9 cellular contexts compared by ENCODE assay signal in genomic region chr5:127290019-127290945, GRCh38. TPM values are rescaled to one million over a fixed set of nuclear protein-coding genes. Genes with fewer than 3 reads are reported as not detected.
DNase-seq lines count a peak whose midpoint lies in the region; ATAC-seq and TF ChIP-seq lines count a peak whose summit lies in the region.
"Had no signal": no experiment of that assay in that cellular context is flagged by ENCODE, and none has a peak within 500 bp of the region (broad histone marks: within the 10 kb centered on the region; RNA-seq: fewer than 3 reads in every experiment).

MEGF10 (plus strand) TSS chr5:127290796; CDS start chr5:127331309, 40,513 bp downstream.

- H3K36me3 ChIP-seq in MM.1S (replicated peaks; ENCODE audit: insufficient read depth, low read length) (no peaks in the 10 kb centered on the region), skeletal muscle tissue (ENCODE audit: control insufficient read depth in 3 of 3, insufficient read depth in 3 of 3, low read length in 3 of 3) (no peaks in the 10 kb centered on the region)

- H3K27ac ChIP-seq in MM.1S (ENCODE audit: low read length) (no peak within 1 kb of the TSS), skeletal muscle tissue (ENCODE audit: low read depth, low read length) (peak within 1 kb of the TSS; percentile 31)

- peak; percentile 77 for TF ChIP-seq CTCF in MM.1S (IDR thresholded peaks at IDR 0.05; ENCODE audit: low read length)

- no peaks in the 10 kb centered on the region for H3K9me2 ChIP-seq in MM.1S (replicated peaks; ENCODE audit: insufficient read depth, low read length)

- ATAC-seq in GM21723 (IDR thresholded peaks at IDR 0.05; ENCODE audit: unreplicated experiment), result no peak

- CTCF ChIA-PET in activated naive CD4-positive, alpha-beta T cell treated with anti-CD3 and anti-CD28 coated beads for 36 hours (lab: Charles Lee), result interaction anchor here (0.7 to 2.4 kb wide), 3 partner anchors 10 to 203 kb away, joined by 3 to 8 read pairs (median 3); no protein-coding TSS in a partner anchor

- peak within 1 kb of the TSS; percentile 19 for H3K4me3 Mint-ChIP-seq in activated naive CD4-positive, alpha-beta T cell treated with anti-CD3 and anti-CD28 coated beads for 36 hours
- H3K4me3 Mint-ChIP-seq: immature natural killer cell had no signal

- H3K4me1 Mint-ChIP-seq in activated naive CD4-positive, alpha-beta T cell treated with anti-CD3 and anti-CD28 coated beads for 36 hours (ENCODE audit: low read depth), result peaks cover 13% of the 10 kb centered on the region
- H3K4me1 Mint-ChIP-seq: immature natural killer cell had no signal

- H3K9ac ChIP-seq in MM.1S (ENCODE audit: low read length) (no peak within 1 kb of the TSS), skeletal muscle tissue (ENCODE audit: low read depth in 1 of 3, low read length in 3 of 3) (peak within 1 kb of the TSS; percentile 72 to 87 (median 80))

- no peaks in the 10 kb centered on the region for H3K79me2 ChIP-seq in MM.1S (ENCODE audit: low read length)

- intact Hi-C loops in activated naive CD4-positive, alpha-beta T cell treated with anti-CD3 and anti-CD28 coated beads for 36 hours (cut with micrococcal nuclease), result loop anchor here (1.0 to 5.0 kb wide), 4 partner anchors 24 to 912 kb away; no protein-coding TSS in a partner anchor

- H3K4me1 ChIP-seq in MM.1S (ENCODE audit: low read length) (no peaks in the 10 kb centered on the region), skeletal muscle tissue (ENCODE audit: control insufficient read depth in 3 of 3, insufficient read depth in 3 of 3, low read length in 3 of 3) (peaks cover 0 to 13% (median 6%) of the 10 kb centered on the region in 3 donors)

- H3K9me3 Mint-ChIP-seq in activated naive CD4-positive, alpha-beta T cell treated with anti-CD3 and anti-CD28 coated beads for 36 hours, result peaks cover 3% of the 10 kb centered on the region

- H4K20me1 ChIP-seq in MM.1S (ENCODE audit: insufficient read depth, low read length), result no peaks in the 10 kb centered on the region

- DNase-seq in activated naive CD4-positive, alpha-beta T cell treated with anti-CD3 and anti-CD28 coated beads for 36 hours, result peak; percentile 42
- no peak for DNase-seq in activated naive CD4-positive, alpha-beta T cell (lab: John Stamatoyannopoulos, UW)
- DNase-seq in MM.1S (peak; percentile 36), astrocyte of the hippocampus (ENCODE audit: low read depth, low spot score) (peak; percentile 83), OCI-M2 (lab: John Stamatoyannopoulos, UW; ENCODE audit: unreplicated experiment) (no peak)

- H3K27me3 Mint-ChIP-seq in activated naive CD4-positive, alpha-beta T cell treated with anti-CD3 and anti-CD28 coated beads for 36 hours (ENCODE audit: low read depth), result peaks cover 49% of the 10 kb centered on the region

- no peaks in the 10 kb centered on the region for H3F3A ChIP-seq in MM.1S (ENCODE audit: insufficient read depth, low read length)

- H3K4me2 ChIP-seq in MM.1S (ENCODE audit: low read depth, low read length), result peak within 1 kb of the TSS; percentile 89

- H3K36me3 Mint-ChIP-seq in activated naive CD4-positive, alpha-beta T cell treated with anti-CD3 and anti-CD28 coated beads for 36 hours (ENCODE audit: low read depth), result no peaks in the 10 kb centered on the region
- H3K36me3 Mint-ChIP-seq: immature natural killer cell had no signal

- H3K9me3 ChIP-seq in MM.1S (replicated peaks; ENCODE audit: insufficient read depth, low read length) (no peaks in the 10 kb centered on the region), skeletal muscle tissue (ENCODE audit: control insufficient read depth in 3 of 3, low read length in 3 of 3) (no peaks in the 10 kb centered on the region)

- no peak within 1 kb of the TSS for H3K27ac Mint-ChIP-seq in activated naive CD4-positive, alpha-beta T cell treated with anti-CD3 and anti-CD28 coated beads for 36 hours
- H3K27ac Mint-ChIP-seq: immature natural killer cell had no signal

- H3K27me3 ChIP-seq in MM.1S (replicated peaks; ENCODE audit: insufficient read depth, low read length) (no peaks in the 10 kb centered on the region), skeletal muscle tissue (ENCODE audit: control insufficient read depth in 3 of 3, insufficient read depth in 3 of 3, low read length in 3 of 3) (peaks cover 4 to 8% (median 5%) of the 10 kb centered on the region in 3 donors)

- H3K4me3 ChIP-seq in MM.1S (ENCODE audit: low read length) (peak within 1 kb of the TSS; percentile 48), iPS-11a (ENCODE audit: low read depth, low read length) (peak within 1 kb of the TSS; percentile 86), skeletal muscle tissue (ENCODE audit: low read length in 3 of 3) (peak within 1 kb of the TSS; percentile 71 to 87 (median 79))

- peak within 1 kb of the TSS; percentile 61 for H2AFZ ChIP-seq in MM.1S (ENCODE audit: low read length)

RNA-seq across cellular contexts. Expression of gene MEGF10, which starts in this region (rescaled TPM):
- not detected for total RNA-seq in activated naive CD4-positive, alpha-beta T cell treated with anti-CD3 and anti-CD28 coated beads for 36 hours
- 77.8 TPM for total RNA-seq in skeletal muscle tissue

Comparison
In these comparisons a context has a peak if more than half of its experiments do, and no peak if none do; other contexts are left out.
1. RNA of gene MEGF10 (total RNA-seq): 77.8 TPM in skeletal muscle tissue (single experiment); not detected in activated naive CD4-positive, alpha-beta T cell treated with anti-CD3 and anti-CD28 coated beads for 36 hours; every median in the first group is over 10 times any median in the second.
2. Peak in DNase-seq in activated naive CD4-positive, alpha-beta T cell treated with anti-CD3 and anti-CD28 coated beads for 36 hours; RNA of the gene not detected or under 1 TPM.
3. DNase-seq: peak in MM.1S (single experiment) and astrocyte of the hippocampus (single experiment); none in activated naive CD4-positive, alpha-beta T cell (0 of 4) and OCI-M2 (single experiment).
4. Peak in every context shown above with its lines, with median percentiles within 50 percentile points of each other: H3K4me3 ChIP-seq.